Comparison of ENCODE assay signal across 13 cellular contexts in genomic region chr9:124778575-124779367, GRCh38. TPM values are rescaled to one million over a fixed set of nuclear protein-coding genes. Genes with fewer than 3 reads are reported as not detected.
DNase-seq lines count a peak whose midpoint lies in the region; ATAC-seq, FAIRE-seq and TF ChIP-seq lines count a peak whose summit lies in the region.
"Had no signal": no experiment of that assay in that cellular context is flagged by ENCODE, and none has a peak within 500 bp of the region (broad histone marks: within the 10 kb centered on the region; RNA-seq: fewer than 3 reads in every experiment).

No MANE protein-coding gene starts in this region.

- 88 to 96% methylated on average over 3 to 9 of the region's 11 CpGs for WGBS in mesodermal cell (ENCODE audit: insufficient coverage in 2 of 2), 2 experiments
- WGBS in tibial nerve, 2 donors, result 62 to 63% methylated on average over 11 of the region's 11 CpGs

- no peaks in the 10 kb centered on the region for H3K36me3 ChIP-seq in astrocyte (ENCODE audit: insufficient read depth, low read length)
- no peaks in the 10 kb centered on the region for H3K36me3 ChIP-seq in mesodermal cell (ENCODE audit: control insufficient read depth, insufficient read depth, low read length)
- no peaks in the 10 kb centered on the region for H3K36me3 ChIP-seq in tibial nerve

- no peaks in the 10 kb centered on the region for H3K27me3 Mint-ChIP-seq in astrocyte (ENCODE audit: low read depth, unreplicated experiment)

- H3K4me1 ChIP-seq in astrocyte (ENCODE audit: insufficient read depth, low read length) (peaks cover 20% of the 10 kb centered on the region), mesodermal cell (ENCODE audit: control insufficient read depth, insufficient read depth, low read length, poor library complexity, severe bottlenecking) (peaks cover 24% of the 10 kb centered on the region), tibial nerve (peaks cover 5 to 84% (median 27%) of the 10 kb centered on the region in 4 donors)

- peak overlapping the region; percentile 88 for H3K27ac Mint-ChIP-seq in astrocyte (ENCODE audit: unreplicated experiment)
- H3K27ac Mint-ChIP-seq: activated T-helper 1 cell treated with anti-CD3 and anti-CD28 coated beads, Interleukin-12 subunit alpha, Interleukin-12 subunit beta, Interleukin-2, Interleukin-4 antibody, amounts not matched to agents 30 ng/mL and 10 ng/mL and 1 ng/mL, durations not matched to agents 14 hours and 24 hours and 36 hours had no signal

- TF ChIP-seq CTCF in astrocyte (IDR thresholded peaks at IDR 0.05; ENCODE audit: insufficient read depth, low read depth, low read length) (no peak), tibial nerve (IDR thresholded peaks at IDR 0.05) (no peak)

- peaks cover 27% of the 10 kb centered on the region for H3K4me1 Mint-ChIP-seq in astrocyte (ENCODE audit: low read depth, unreplicated experiment)

- FAIRE-seq in astrocyte (lab: Jason Lieb, UNC), result no peak
- FAIRE-seq: bronchial epithelial cell had no signal

- no peaks in the 10 kb centered on the region for H3K79me2 ChIP-seq in astrocyte (ENCODE audit: insufficient read depth, low read length)

- H3K36me3 Mint-ChIP-seq in astrocyte (ENCODE audit: low read depth, unreplicated experiment), result peaks cover 3% of the 10 kb centered on the region

- H2AFZ ChIP-seq in astrocyte (ENCODE audit: low read depth, low read length), result no peak overlapping the region

- ATAC-seq in HG03521 (IDR thresholded peaks at IDR 0.05; ENCODE audit: unreplicated experiment), result no peak

- no peak for TF ChIP-seq POLR2A in tibial nerve (IDR thresholded peaks at IDR 0.05)

- H3K9me3 Mint-ChIP-seq in astrocyte (ENCODE audit: unreplicated experiment), result no peaks in the 10 kb centered on the region
- H3K9me3 Mint-ChIP-seq: activated T-helper 1 cell treated with anti-CD3 and anti-CD28 coated beads, Interleukin-12 subunit alpha, Interleukin-12 subunit beta, Interleukin-2, Interleukin-4 antibody, amounts not matched to agents 30 ng/mL and 10 ng/mL and 1 ng/mL, durations not matched to agents 14 hours and 24 hours and 36 hours had no signal

- peak overlapping the region; percentile 36 for H3K27ac ChIP-seq in astrocyte (ENCODE audit: low read depth, low read length)
- peak overlapping the region; percentile 86 for H3K27ac ChIP-seq in mesodermal cell (ENCODE audit: low read depth, low read length, severe bottlenecking)
- H3K27ac ChIP-seq in tibial nerve, result peak overlapping the region; percentile 70 to 90 (median 82)
- H3K27ac ChIP-seq: VCaP had no signal

- no peak overlapping the region for H3K4me3 ChIP-seq in astrocyte (ENCODE audit: insufficient read depth, low read depth, low read length)
- H3K4me3 ChIP-seq in mesodermal cell (ENCODE audit: extremely low read depth, insufficient read depth, low read length, poor library complexity, severe bottlenecking), result no peak overlapping the region
- no peak overlapping the region for H3K4me3 ChIP-seq in tibial nerve

- no peaks in the 10 kb centered on the region for H3K9me3 ChIP-seq in astrocyte (ENCODE audit: insufficient read depth, low read depth, low read length)
- H3K9me3 ChIP-seq in mesodermal cell (ENCODE audit: control insufficient read depth, low read length), result no peaks in the 10 kb centered on the region
- no peaks in the 10 kb centered on the region for H3K9me3 ChIP-seq in tibial nerve

- peak overlapping the region; percentile 77 for H3K4me3 Mint-ChIP-seq in astrocyte (ENCODE audit: unreplicated experiment)

- peak; percentile 46 for DNase-seq in activated CD8-positive, alpha-beta memory T cell treated with anti-CD3 and anti-CD28 coated beads for 24 hours
- DNase-seq in activated CD8-positive, alpha-beta memory T cell treated with anti-CD3 and anti-CD28 coated beads, Interleukin-2, amount 50 U/mL, for 4 hours, result no peak
- DNase-seq in astrocyte (ENCODE audit: low read depth) (no peak), tibial nerve (ENCODE audit: low spot score in 2 of 2) (no peak), UCSD-AML1 (lab: John Stamatoyannopoulos, UW; ENCODE audit: unreplicated experiment) (no peak), midbrain (lab: John Stamatoyannopoulos, UW) (no peak)
- DNase-seq: NCI-H446; stimulated activated CD4-positive, alpha-beta T cell treated with anti-CD3 and anti-CD28 coated beads, Interleukin-4, amount 100 ng/mL, for 24 hours had no signal

- no peaks in the 10 kb centered on the region for H4K20me1 ChIP-seq in astrocyte (ENCODE audit: insufficient read depth, low read length)

- H3K4me2 ChIP-seq in astrocyte (ENCODE audit: low read length), result peak overlapping the region; percentile 81

- no peak for TF ChIP-seq EP300 in tibial nerve (IDR thresholded peaks at IDR 0.05)

- H3K27me3 ChIP-seq in astrocyte (ENCODE audit: insufficient read depth, low read length) (no peaks in the 10 kb centered on the region), tibial nerve (no peaks in the 10 kb centered on the region)

- H3K9ac ChIP-seq in astrocyte (ENCODE audit: low read length), result peak overlapping the region; percentile 38

RNA-seq across cellular contexts. Expression of gene OLFML2A, which starts 1.8 kb away (rescaled TPM):
- total RNA-seq in astrocyte, result 148 and 179 TPM in 2 replicates
- polyA plus RNA-seq in mesodermal cell (2013, experiment 1 of 2), result 13.0 TPM
- 12.8 TPM for polyA plus RNA-seq in mesodermal cell (2013, experiment 2 of 2)
- 100 to 1,000 TPM in 2 of 4 donors, 10 to 100 TPM in 2; 44.7 to 328 (median 169) TPM for total RNA-seq in tibial nerve
- total RNA-seq: activated T-helper 1 cell treated with anti-CD3 and anti-CD28 coated beads, Interleukin-12 subunit alpha, Interleukin-12 subunit beta, Interleukin-2, Interleukin-4 antibody, amounts not matched to agents 30 ng/mL and 10 ng/mL and 1 ng/mL, durations not matched to agents 14 hours and 24 hours and 36 hours had no signal

RNA-seq across cellular contexts. Expression of gene NR6A1, which starts 7.7 kb away (rescaled TPM):
- 14.5 and 20.8 TPM in 2 replicates for total RNA-seq in astrocyte
- 30.6 TPM for polyA plus RNA-seq in mesodermal cell (2013, experiment 1 of 2)
- polyA plus RNA-seq in mesodermal cell (2013, experiment 2 of 2), result 26.5 TPM
- total RNA-seq in tibial nerve, result 1 to 10 TPM; 1.7 to 8.4 (median 5.5) TPM

Comparison
In these comparisons a context has a peak if more than half of its experiments do, and no peak if none do; other contexts are left out.
1. H3K27ac ChIP-seq: peak in every context shown above with its lines; median percentile 86 in mesodermal cell; 82 in tibial nerve; 36 in astrocyte.